22 cellular contexts compared by ENCODE assay signal in genomic region chr7:149279111-149279743, GRCh38.
"Had no signal": no experiment of that assay in that cellular context is flagged by ENCODE, and none has a peak within 500 bp of the region (broad histone marks: within the 10 kb centered on the region; RNA-seq: fewer than 3 reads in every experiment).

No MANE protein-coding gene starts in this region.

- H3K27me3 Mint-ChIP-seq: activated B cell treated with CpG ODN at 0.5 μM for 24 hours; central memory CD8-positive, alpha-beta T cell had no signal

- H3K4me1 ChIP-seq: ascending aorta had no signal

- H3K4me3 ChIP-seq: ascending aorta, body of pancreas had no signal

- H3K27me3 ChIP-seq: ascending aorta, body of pancreas had no signal

- DNase-seq: activated B cell treated with CpG ODN at 0.5 μM for 24 hours; activated CD4-positive, alpha-beta T cell treated with anti-CD3 and anti-CD28 coated beads for 1 hour; activated CD4-positive, alpha-beta T cell treated with anti-CD3 and anti-CD28 coated beads, Interleukin-2, amount 50 U/mL, for 4 hours; activated CD8-positive, alpha-beta T cell treated with anti-CD3 and anti-CD28 coated beads, Interleukin-2, amount 10 ng/mL, durations not matched to agents 7 days and 5 days; activated gamma-delta T cell; activated naive CD4-positive, alpha-beta T cell treated with anti-CD3 and anti-CD28 coated beads for 36 hours; amniotic stem cell; body of pancreas; KG1; NCI-H1092; NCI-H1417; NCI-H1930; NCI-H2171; NCI-H226; NCI-H526; NCI-H774; SIG-M5; T-helper 2 cell; T1000 had no signal

- H3K27ac ChIP-seq: ascending aorta, body of pancreas had no signal

- H3K4me3 Mint-ChIP-seq: activated B cell treated with CpG ODN at 0.5 μM for 24 hours; activated CD8-positive, alpha-beta T cell treated with anti-CD3 and anti-CD28 coated beads, Interleukin-2, amount 10 ng/mL, durations not matched to agents 7 days and 5 days; activated naive CD4-positive, alpha-beta T cell treated with anti-CD3 and anti-CD28 coated beads for 36 hours; activated T-cell treated with anti-CD3 and anti-CD28 coated beads, Interleukin-2, amount 50 U/mL, for 4 hours; central memory CD8-positive, alpha-beta T cell had no signal

- H3K27ac Mint-ChIP-seq: activated B cell treated with CpG ODN at 0.5 μM for 24 hours; activated CD8-positive, alpha-beta T cell treated with anti-CD3 and anti-CD28 coated beads, Interleukin-2, amount 10 ng/mL, durations not matched to agents 7 days and 5 days; activated naive CD4-positive, alpha-beta T cell treated with anti-CD3 and anti-CD28 coated beads for 36 hours had no signal

- H3K9me3 ChIP-seq: body of pancreas had no signal

- H3K9me3 Mint-ChIP-seq: activated naive CD4-positive, alpha-beta T cell treated with anti-CD3 and anti-CD28 coated beads for 36 hours; activated T-cell treated with anti-CD3 and anti-CD28 coated beads, Interleukin-2, amount 50 U/mL, for 4 hours; central memory CD8-positive, alpha-beta T cell had no signal
